In genomic region chr5:172010278-172010677, GRCh38 we compare ENCODE assay signal across 1 cellular context.
TF ChIP-seq lines count a peak whose summit lies in the region.

No MANE protein-coding gene starts in this region.

TF ChIP-seq in SK-N-SH treated with all-trans-retinoic acid at 6 μM for 48 hours, 23 proteins besides CTCF, POLR2A, EP300 and RAD21 (continued from another document):
- TF ChIP-seq TSHZ2 (CRISPR knock-in tag; IDR thresholded peaks at IDR 0.05) (no peak), GLIS3 (CRISPR knock-in tag; IDR thresholded peaks at IDR 0.05) (no peak), TCF4 (CRISPR knock-in tag; IDR thresholded peaks at IDR 0.05; ENCODE audit: borderline replicate concordance) (no peak), PATZ1 (CRISPR knock-in tag; IDR thresholded peaks at IDR 0.05; ENCODE audit: borderline replicate concordance) (no peak), ZNF8 (CRISPR knock-in tag; IDR thresholded peaks at IDR 0.05) (no peak), ZNF565 (CRISPR knock-in tag; conservative IDR thresholded peaks at IDR 0.05; ENCODE audit: low read depth) (no peak), ZFP30 (CRISPR knock-in tag; IDR thresholded peaks at IDR 0.05) (no peak), ZNF70 (CRISPR knock-in tag; IDR thresholded peaks at IDR 0.05) (no peak)
